In the genomic region with DNA sequence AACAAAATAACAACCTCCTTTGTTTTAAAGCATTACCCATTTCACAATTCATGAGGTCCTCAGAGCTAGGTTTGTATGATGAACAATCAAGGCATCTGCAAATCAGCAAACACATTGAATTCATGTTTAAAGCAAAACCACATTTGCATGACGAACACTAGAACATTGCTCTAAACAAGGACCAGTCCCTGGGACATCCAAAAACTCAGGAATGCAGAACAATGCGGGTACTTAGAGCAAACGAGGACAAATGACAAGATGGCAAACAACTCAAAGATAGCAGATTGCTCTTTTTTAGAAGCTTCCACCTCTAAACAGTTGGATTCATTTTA, we compare ENCODE assay signal across 23 cellular contexts. TPM values are rescaled to one million over a fixed set of nuclear protein-coding genes. Genes with fewer than 3 reads are reported as not detected.
DNase-seq lines count a peak whose midpoint lies in the region; ATAC-seq, FAIRE-seq and TF ChIP-seq lines count a peak whose summit lies in the region.
"Had no signal": no experiment of that assay in that cellular context is flagged by ENCODE, and none has a peak within 500 bp of the region (broad histone marks: within the 10 kb centered on the region; RNA-seq: fewer than 3 reads in every experiment).

No MANE protein-coding gene starts in this region.

- POLR2A ChIA-PET in K562 (lab: Yijun Ruan, JAX): interaction anchor here (0.9 kb wide), 1 partner anchor 9 kb away, joined by 3 read pairs; no protein-coding TSS in a partner anchor

- no peak overlapping the region for H3K4me3 ChIP-seq in K562
- no peak overlapping the region for H3K4me3 ChIP-seq in effector memory CD4-positive, alpha-beta T cell (ENCODE audit: insufficient read depth, low read depth, low read length, poor library complexity, severe bottlenecking)
- H3K4me3 ChIP-seq: left lung, mucosa of descending colon, psoas muscle had no signal

- H3K4me1 Mint-ChIP-seq in progenitor cell of endocrine pancreas (ENCODE audit: low read depth): no peaks in the 10 kb centered on the region

- H3K4me1 ChIP-seq in K562 (replicated peaks in 1 of 2; ENCODE audit: control insufficient read depth in 2 of 2, insufficient read depth in 2 of 2, low read length in 2 of 2): peaks cover 4 to 5% of the 10 kb centered on the region in 2 experiments; a peak in 2 of 5 replicates
- H3K4me1 ChIP-seq in effector memory CD4-positive, alpha-beta T cell (ENCODE audit: control insufficient read depth, insufficient read depth, low read length, poor library complexity, severe bottlenecking): no peaks in the 10 kb centered on the region
- H3K4me1 ChIP-seq: Caco-2, psoas muscle had no signal

- TF ChIP-seq EP300 in K562 (IDR thresholded peaks at IDR 0.05; ENCODE audit: low read length): no peak

- TF ChIP-seq CTCF in K562 (IDR thresholded peaks at IDR 0.05 in 2 of 3, conservative IDR thresholded peaks at IDR 0.05 in 1 of 3; ENCODE audit: insufficient read depth in 2 of 3, low read depth in 1 of 3, low read length in 3 of 3) (no peak), progenitor cell of endocrine pancreas (IDR thresholded peaks at IDR 0.05; ENCODE audit: unreplicated experiment) (no peak), GM10266 (IDR thresholded peaks at IDR 0.05; ENCODE audit: control insufficient read depth, insufficient read depth, low read depth, missing control alignments) (no peak)

- H3K4me3 Mint-ChIP-seq in progenitor cell of endocrine pancreas (ENCODE audit: low read depth): no peak overlapping the region
- H3K4me3 Mint-ChIP-seq: activated CD4-positive, alpha-beta T cell treated with anti-CD3 and anti-CD28 coated beads, Interleukin-2, amount 10 ng/mL, durations not matched to agents 24 days and 14 days; effector memory CD8-positive, alpha-beta T cell; neural crest cell; T-cell had no signal

- H3K9me1 ChIP-seq in K562 (ENCODE audit: control insufficient read depth, insufficient read depth, low read length): no peaks in the 10 kb centered on the region

- no peaks in the 10 kb centered on the region for H4K20me1 ChIP-seq in K562 (replicated peaks; ENCODE audit: control insufficient read depth, insufficient read depth, low read length)

- CTCF ChIA-PET in K562 (lab: Yijun Ruan, JAX; ENCODE audit: low intra/inter-chr PET ratio): no interaction called here

- peaks cover 3% of the 10 kb centered on the region; the same call in 1 of the 2 replicates for H3K9me3 ChIP-seq in K562 (replicated peaks; ENCODE audit: control insufficient read depth, insufficient read depth, low read depth, low read length)
- H3K9me3 ChIP-seq in effector memory CD4-positive, alpha-beta T cell (ENCODE audit: control insufficient read depth, low read length): no peaks in the 10 kb centered on the region
- H3K9me3 ChIP-seq: Caco-2, left lung, mucosa of descending colon, psoas muscle had no signal

- FAIRE-seq in K562 (lab: Jason Lieb, UNC): no peak

- no peaks in the 10 kb centered on the region for H3K36me3 ChIP-seq in K562 (ENCODE audit: control insufficient read depth, insufficient read depth, low read length)
- no peaks in the 10 kb centered on the region for H3K36me3 ChIP-seq in effector memory CD4-positive, alpha-beta T cell (ENCODE audit: control insufficient read depth, insufficient read depth, low read length)
- H3K36me3 ChIP-seq: left lung had no signal

- intact Hi-C loops in K562 (cut with micrococcal nuclease): no loop called here

- H3K4me2 ChIP-seq in K562 (ENCODE audit: insufficient read depth, low read length): no peak overlapping the region

- no peaks in the 10 kb centered on the region for H3K79me2 ChIP-seq in K562 (ENCODE audit: control insufficient read depth, insufficient read depth, low read length)

- TF ChIP-seq RAD21 in K562 (CRISPR knock-in tag; conservative IDR thresholded peaks at IDR 0.05 in 1 of 2, IDR thresholded peaks at IDR 0.05 in 1 of 2): no peak

- H3K9ac ChIP-seq in K562 (ENCODE audit: insufficient read depth in 1 of 2, low read depth in 2 of 2, low read length in 2 of 2): no peak overlapping the region

- peak; percentile 47 for DNase-seq in GM04504 (ENCODE audit: low read depth)
- no peak for DNase-seq in K562 (ENCODE audit: extremely low read depth in 1 of 4, low spot score in 3 of 4)
- DNase-seq in fibroblast of peridontal ligament (ENCODE audit: extremely low read depth): peak; percentile 81
- DNase-seq in substantia nigra (lab: John Stamatoyannopoulos, UW): no peak
- DNase-seq in progenitor cell of endocrine pancreas (ENCODE audit: low spot score, unreplicated experiment): no peak
- DNase-seq in GM10266 (ENCODE audit: extremely low spot score): no peak
- DNase-seq in effector memory CD4-positive, alpha-beta T cell: no peak
- DNase-seq: activated CD4-positive, alpha-beta T cell treated with anti-CD3 and anti-CD28 coated beads, Interleukin-2, amount 10 ng/mL, durations not matched to agents 24 days and 14 days; activated CD8-positive, alpha-beta memory T cell treated with anti-CD3 and anti-CD28 coated beads, Interleukin-2, amount 50 U/mL, for 4 hours; activated gamma-delta T cell; amygdala; Caco-2; effector memory CD8-positive, alpha-beta T cell; H7; left lung; mucosa of descending colon; NCI-H1436; NCI-H748 treated with DMSO at 0.1 percent for 48 hours; Right ventricle myocardium superior; stimulated activated CD4-positive, alpha-beta T cell treated with anti-CD3 and anti-CD28 coated beads, Interleukin-4, amount 100 ng/mL, for 24 hours; T-cell had no signal

- H3K36me3 Mint-ChIP-seq in progenitor cell of endocrine pancreas (ENCODE audit: insufficient read depth): no peaks in the 10 kb centered on the region
- H3K36me3 Mint-ChIP-seq: T-cell had no signal

- in situ Hi-C loops in K562 (cut with MboI): no loop called here

- WGBS in K562 (ENCODE audit: insufficient coverage, low coverage, missing lambda C conversion rate): 11% methylated on average over 3 of the region's 3 CpGs

- 0 out of 2 replicates have a peak overlapping the region, but pooled peaks have one; percentile 5 for H2AFZ ChIP-seq in K562 (ENCODE audit: low read depth, low read length)

- TF ChIP-seq POLR2A in K562 (conservative IDR thresholded peaks at IDR 0.05): no peak

- no peaks in the 10 kb centered on the region for H3K27me3 ChIP-seq in K562 (ENCODE audit: control insufficient read depth in 2 of 2, insufficient read depth in 2 of 2, low read length in 2 of 2)
- no peaks in the 10 kb centered on the region for H3K27me3 ChIP-seq in effector memory CD4-positive, alpha-beta T cell (replicated peaks; ENCODE audit: control insufficient read depth, insufficient read depth, low read length, poor library complexity, severe bottlenecking)
- H3K27me3 ChIP-seq: left lung had no signal

- H3K27ac ChIP-seq in K562 (ENCODE audit: extremely low read depth, low read depth, low read length) (no peak overlapping the region), substantia nigra (ENCODE audit: low read depth, low read length, poor library complexity, severe bottlenecking) (peak overlapping the region; percentile 44)
- no peak overlapping the region for H3K27ac ChIP-seq in effector memory CD4-positive, alpha-beta T cell (ENCODE audit: insufficient read depth, low read length, poor library complexity, severe bottlenecking)
- H3K27ac ChIP-seq: left lung, psoas muscle had no signal

- no peak overlapping the region for H3K27ac Mint-ChIP-seq in progenitor cell of endocrine pancreas
- H3K27ac Mint-ChIP-seq: activated CD4-positive, alpha-beta T cell treated with anti-CD3 and anti-CD28 coated beads, Interleukin-2, amount 10 ng/mL, durations not matched to agents 24 days and 14 days; effector memory CD8-positive, alpha-beta T cell; T-cell had no signal

- peaks cover 9% of the 10 kb centered on the region for H3K9me3 Mint-ChIP-seq in progenitor cell of endocrine pancreas (ENCODE audit: low read depth)
- H3K9me3 Mint-ChIP-seq: effector memory CD8-positive, alpha-beta T cell; T-cell had no signal

- BruUV-seq in K562 (replicated peaks; lab: Mats Ljungman, UMichigan): no TSS peak

- no peak for ATAC-seq in K562
- ATAC-seq: effector memory CD8-positive, alpha-beta T cell; left lung; mucosa of descending colon; T-cell had no signal

- no peaks in the 10 kb centered on the region for H3K27me3 Mint-ChIP-seq in progenitor cell of endocrine pancreas
- H3K27me3 Mint-ChIP-seq: activated CD4-positive, alpha-beta T cell treated with anti-CD3 and anti-CD28 coated beads, Interleukin-2, amount 10 ng/mL, durations not matched to agents 24 days and 14 days had no signal

TF ChIP-seq in K562, 482 proteins besides CTCF, POLR2A, EP300 and RAD21 (continues in another document):
- TF ChIP-seq TCF7L2 (IDR thresholded peaks at IDR 0.05; ENCODE audit: low read depth, low read length) (no peak), CEBPB (tag; IDR thresholded peaks at IDR 0.05) (0 out of 2 replicates have a peak, but pooled peaks have one; percentile 3)

RNA-seq across cellular contexts. Expression of gene RALBP1, which starts 45.7 kb away (rescaled TPM):
- 20.8 and 41.1 TPM in 2 replicates for total RNA-seq in K562 (2011; cell fraction: chromatin; rRNA removed; ENCODE audit: low replicate concordance)
- total RNA-seq in K562 (2011; cell fraction: nucleolus; rRNA removed): 20.5 and 24.7 TPM in 2 replicates
- 29.5 and 36.5 TPM in 2 replicates for total RNA-seq in K562 (2011; cell fraction: nucleoplasm; rRNA removed)
- 64.5 and 68.0 TPM in 2 replicates for total RNA-seq in K562 (2014; rRNA removed)
- total RNA-seq in K562 (2014; rRNA removed; fragmentation: Illumina TruSeq; extraction: Trizol): 60.2 and 67.7 TPM in 2 replicates
- total RNA-seq in K562 (2015; rRNA removed; fragmentation: Illumina TruSeq; extraction: Trizol): 62.5 and 65.9 TPM in 2 replicates
- 65.3 and 70.0 TPM in 2 replicates for total RNA-seq in K562 (2021)
- 58.3 and 58.4 TPM in 2 replicates for polyA plus RNA-seq in K562 (2011; rRNA removed)
- polyA plus RNA-seq in K562 (2011; cell fraction: cytosol; rRNA removed): 62.4 and 72.6 TPM in 2 replicates
- 30.6 and 32.7 TPM in 2 replicates for polyA plus RNA-seq in K562 (2011; cell fraction: nucleus; rRNA removed)
- 46.1 and 50.9 TPM in 2 replicates for polyA plus RNA-seq in K562 (2012)
- polyA plus RNA-seq in K562 (2014; fragmentation: Illumina TruSeq; extraction: Trizol): 56.1 and 61.3 TPM in 2 replicates
- 10 to 100 TPM; 10.9 to 13.1 TPM for polyA plus RNA-seq in K562 (2014; fragmentation: Nextera tagmentation; extraction: Ambion mirVana)
- polyA plus RNA-seq in K562 (2014; rRNA removed): 60.4 and 69.6 TPM in 2 replicates
- polyA minus RNA-seq in K562 (2011; rRNA and poly(A)+ RNA removed): 74.0 and 77.6 TPM in 2 replicates
- 44.2 and 45.3 TPM in 2 replicates for polyA minus RNA-seq in K562 (2011; cell fraction: cytosol; rRNA and poly(A)+ RNA removed)
- 20.2 and 27.3 TPM in 2 replicates for polyA minus RNA-seq in K562 (2011; cell fraction: nucleus; rRNA and poly(A)+ RNA removed)
- total RNA-seq in progenitor cell of endocrine pancreas: 40.8 and 42.2 TPM in 2 replicates

Comparison
In these comparisons a context has a peak if more than half of its experiments do, and no peak if none do; other contexts are left out.
1. DNase-seq: peak in GM04504 (single experiment) and fibroblast of peridontal ligament (single experiment); none in K562 (0 of 4), substantia nigra (0 of 49), progenitor cell of endocrine pancreas (single experiment), GM10266 (single experiment) and effector memory CD4-positive, alpha-beta T cell (0 of 3).